15 cellular contexts compared by ENCODE assay signal in genomic region chr10:6567894-6568293, GRCh38.
"Had no signal": no experiment of that assay in that cellular context is flagged by ENCODE, and none has a peak within 500 bp of the region (broad histone marks: within the 10 kb centered on the region; RNA-seq: fewer than 3 reads in every experiment).

No MANE protein-coding gene starts in this region.

- H3K9me3 ChIP-seq: esophagus muscularis mucosa, left lung, pancreas, right atrium auricular region, SK-N-SH had no signal

- H3K4me1 Mint-ChIP-seq: activated B cell treated with CpG ODN at 0.5 μM for 24 hours; stimulated activated memory B cell treated with anti-CD40 and anti-IgM and Interleukin-4, amounts not matched to agents 10 μg/mL and 1 μg/mL and 100 μg/mL, for 72 hours had no signal

- H3K27me3 ChIP-seq: esophagus muscularis mucosa, left lung, neural progenitor cell, pancreas, right atrium auricular region had no signal

- H3K4me2 ChIP-seq: neural progenitor cell, SK-N-SH had no signal

- H3K4me3 ChIP-seq: esophagus muscularis mucosa, left lung, neural progenitor cell, pancreas, right atrium auricular region had no signal

- H3K4me1 ChIP-seq: esophagus muscularis mucosa, pancreas, right atrium auricular region had no signal

- H3K36me3 ChIP-seq: esophagus muscularis mucosa, left lung, neural progenitor cell, pancreas, right atrium auricular region had no signal

- H3K9me3 Mint-ChIP-seq: activated B cell treated with CpG ODN at 0.5 μM for 24 hours; activated naive CD8-positive, alpha-beta T cell treated with anti-CD3 and anti-CD28 coated beads, Interleukin-2, amount 10 ng/mL, durations not matched to agents 7 days and 5 days; neural progenitor cell; stimulated activated memory B cell treated with anti-CD40 and anti-IgM and Interleukin-4, amounts not matched to agents 10 μg/mL and 1 μg/mL and 100 μg/mL, for 72 hours had no signal

- H3K36me3 Mint-ChIP-seq: neural progenitor cell; stimulated activated memory B cell treated with anti-CD40 and anti-IgM and Interleukin-4, amounts not matched to agents 10 μg/mL and 1 μg/mL and 100 μg/mL, for 72 hours had no signal

- H3K27ac Mint-ChIP-seq: activated B cell treated with CpG ODN at 0.5 μM for 24 hours; activated naive CD8-positive, alpha-beta T cell treated with anti-CD3 and anti-CD28 coated beads, Interleukin-2, amount 10 ng/mL, durations not matched to agents 7 days and 5 days; neural progenitor cell; stimulated activated memory B cell treated with anti-CD40 and anti-IgM and Interleukin-4, amounts not matched to agents 10 μg/mL and 1 μg/mL and 100 μg/mL, for 72 hours had no signal

- DNase-seq: activated B cell treated with CpG ODN at 0.5 μM for 24 hours; activated CD4-positive, alpha-beta T cell treated with anti-CD3 and anti-CD28 coated beads, Interleukin-2, amount 50 U/mL, for 1 hour; activated naive CD8-positive, alpha-beta T cell treated with anti-CD3 and anti-CD28 coated beads, Interleukin-2, amount 10 ng/mL, durations not matched to agents 7 days and 5 days; foreskin fibroblast; head of caudate nucleus; left lung; pancreas; SK-N-SH; small intestine; substantia nigra; trophoblast cell had no signal

- H3K27ac ChIP-seq: esophagus muscularis mucosa, left lung, neural progenitor cell, pancreas, right atrium auricular region had no signal

- H3K9ac ChIP-seq: neural progenitor cell, SK-N-SH had no signal

- H3K27me3 Mint-ChIP-seq: activated naive CD8-positive, alpha-beta T cell treated with anti-CD3 and anti-CD28 coated beads, Interleukin-2, amount 10 ng/mL, durations not matched to agents 7 days and 5 days had no signal

- H2AFZ ChIP-seq: neural progenitor cell had no signal

- H3K4me3 Mint-ChIP-seq: activated B cell treated with CpG ODN at 0.5 μM for 24 hours; activated naive CD8-positive, alpha-beta T cell treated with anti-CD3 and anti-CD28 coated beads, Interleukin-2, amount 10 ng/mL, durations not matched to agents 7 days and 5 days; neural progenitor cell; stimulated activated memory B cell treated with anti-CD40 and anti-IgM and Interleukin-4, amounts not matched to agents 10 μg/mL and 1 μg/mL and 100 μg/mL, for 72 hours had no signal

- ATAC-seq: left lung; pancreas; stimulated activated memory B cell treated with anti-CD40 and anti-IgM and Interleukin-4, amounts not matched to agents 10 μg/mL and 1 μg/mL and 100 μg/mL, for 72 hours had no signal
